13 cellular contexts compared by ENCODE assay signal in the genomic region with DNA sequence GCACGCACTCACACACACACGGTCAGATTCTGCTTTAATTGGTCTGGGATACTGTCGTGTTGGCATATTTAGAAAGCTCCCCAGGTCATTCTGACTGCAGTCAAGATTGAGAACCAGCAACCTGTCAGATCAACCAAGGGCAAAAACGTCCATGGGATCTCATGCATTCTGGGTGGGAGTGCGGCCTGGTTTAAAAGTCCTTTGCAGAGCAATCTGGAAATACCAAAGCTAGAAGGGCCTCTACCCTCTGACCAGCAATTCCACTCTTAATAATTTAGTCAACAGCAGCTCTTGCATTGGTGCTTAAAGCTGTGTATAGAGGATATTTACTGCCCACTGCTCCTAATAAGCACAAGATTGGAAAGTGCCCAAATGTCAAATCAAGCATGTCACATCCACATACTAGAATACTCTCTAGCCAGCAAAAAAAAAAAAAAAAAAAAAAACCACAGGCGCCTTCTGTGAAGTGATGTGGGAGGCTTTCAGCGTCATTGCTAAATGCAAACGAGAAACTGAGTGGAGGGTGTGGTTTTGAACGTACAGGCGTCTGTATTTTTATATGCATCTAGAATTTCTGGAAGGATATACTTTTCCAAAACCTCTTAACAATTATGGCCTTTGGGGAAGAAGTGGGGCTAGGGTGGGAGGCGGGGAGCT. TPM values are rescaled to one million over a fixed set of nuclear protein-coding genes. Genes with fewer than 3 reads are reported as not detected.
DNase-seq lines count a peak whose midpoint lies in the region; ATAC-seq and TF ChIP-seq lines count a peak whose summit lies in the region.
"Had no signal": no experiment of that assay in that cellular context is flagged by ENCODE, and none has a peak within 500 bp of the region (broad histone marks: within the 10 kb centered on the region; RNA-seq: fewer than 3 reads in every experiment).

No MANE protein-coding gene starts in this region.

- no peaks in the 10 kb centered on the region for H3K9me3 ChIP-seq in left lung
- H3K9me3 ChIP-seq: left ventricle myocardium inferior, prostate gland had no signal

- H3K4me1 Mint-ChIP-seq in activated CD4-positive, alpha-beta T cell treated with anti-CD3 and anti-CD28 coated beads for 36 hours: peaks cover 15% of the 10 kb centered on the region

- ATAC-seq in activated CD4-positive, alpha-beta T cell treated with anti-CD3 and anti-CD28 coated beads for 36 hours: peak; percentile 52
- ATAC-seq in left lung (no peak), left colon (no peak)

- peak overlapping the region; percentile 37 for H3K27ac Mint-ChIP-seq in activated CD4-positive, alpha-beta T cell treated with anti-CD3 and anti-CD28 coated beads for 36 hours
- H3K27ac Mint-ChIP-seq: WTC11 had no signal

- POLR2A ChIA-PET in activated CD4-positive, alpha-beta T cell treated with anti-CD3 and anti-CD28 coated beads for 36 hours (lab: Charles Lee): no interaction called here

- peaks cover 0 to 35% of the 10 kb centered on the region in 2 donors for H3K27me3 ChIP-seq in left lung

- H3K4me3 ChIP-seq in left lung: no peak overlapping the region

- no peaks in the 10 kb centered on the region for H3K36me3 ChIP-seq in left lung
- H3K36me3 ChIP-seq: left ventricle myocardium inferior, prostate gland had no signal

- TF ChIP-seq CTCF in left lung (IDR thresholded peaks at IDR 0.05): no peak

- H3K4me3 Mint-ChIP-seq in activated CD4-positive, alpha-beta T cell treated with anti-CD3 and anti-CD28 coated beads for 36 hours: no peak overlapping the region

- intact Hi-C loops in activated CD4-positive, alpha-beta T cell treated with anti-CD3 and anti-CD28 coated beads for 36 hours (cut with DNase I, micrococcal nuclease): no loop called here
- intact Hi-C loops in left lung (cut with DNase I) (loop anchor here (5.0 to 10.0 kb wide), 2 partner anchors 102 to 105 kb away; no protein-coding TSS in a partner anchor), left colon (cut with DNase I, micrococcal nuclease) (loop anchor here (5.0 to 10.0 kb wide), 2 partner anchors 92 to 105 kb away; no protein-coding TSS in a partner anchor)

- H3K27ac ChIP-seq in left lung: no peak overlapping the region
- H3K27ac ChIP-seq: left ventricle myocardium inferior, prostate gland, RWPE1 had no signal

- CTCF ChIA-PET in activated CD4-positive, alpha-beta T cell treated with anti-CD3 and anti-CD28 coated beads for 36 hours (lab: Charles Lee): interaction anchor here (0.6 to 4.2 kb wide), 22 partner anchors 9 to 1662 kb away, joined by 3 to 39 read pairs (median 4); no protein-coding TSS in a partner anchor

- peaks cover 20% of the 10 kb centered on the region for H3K27me3 Mint-ChIP-seq in activated CD4-positive, alpha-beta T cell treated with anti-CD3 and anti-CD28 coated beads for 36 hours

- DNase-seq in activated CD4-positive, alpha-beta T cell treated with anti-CD3 and anti-CD28 coated beads for 36 hours: no peak
- DNase-seq in activated CD4-positive, alpha-beta T cell treated with anti-CD3 and anti-CD28 coated beads for 48 hours: no peak
- DNase-seq in MV-4-11 (lab: John Stamatoyannopoulos, UW): peak; percentile 19
- DNase-seq in astrocyte of the hippocampus (ENCODE audit: low read depth, low spot score): peak; percentile 44
- peak; percentile 55 for DNase-seq in renal cortical epithelial cell (ENCODE audit: low read depth)
- DNase-seq in middle frontal gyrus (ENCODE audit: extremely low spot score, low spot score): no peak
- DNase-seq in left lung: no peak
- no peak for DNase-seq in left colon
- DNase-seq: NK-92 treated with Interleukin-12 subunit alpha and Interleukin-12 subunit beta, amount 100 ng/mL, for 24 hours had no signal

- H3K36me3 Mint-ChIP-seq in activated CD4-positive, alpha-beta T cell treated with anti-CD3 and anti-CD28 coated beads for 36 hours (ENCODE audit: low read depth): no peaks in the 10 kb centered on the region
- H3K36me3 Mint-ChIP-seq: WTC11 had no signal

- H3K9me3 Mint-ChIP-seq in activated CD4-positive, alpha-beta T cell treated with anti-CD3 and anti-CD28 coated beads for 36 hours (ENCODE audit: low read depth): no peaks in the 10 kb centered on the region
- H3K9me3 Mint-ChIP-seq: WTC11 had no signal

- peaks cover 4 to 5% of the 10 kb centered on the region in 2 donors for H3K4me1 ChIP-seq in left lung
- H3K4me1 ChIP-seq: prostate gland had no signal

RNA-seq across cellular contexts. Expression of a gene that starts 44.8 kb away (rescaled TPM):
- total RNA-seq in activated CD4-positive, alpha-beta T cell treated with anti-CD3 and anti-CD28 coated beads for 36 hours: under 1 TPM; 0.41 to 0.74 TPM
- total RNA-seq in renal cortical epithelial cell: 24.7 and 79.5 TPM in 2 replicates
- total RNA-seq in left lung: 1 to 10 TPM; 9.1 to 9.9 TPM
- 1 to 10 TPM; 6.6 to 7.2 TPM for total RNA-seq in left colon

Comparison
In these comparisons a context has a peak if more than half of its experiments do, and no peak if none do; other contexts are left out.
1. DNase-seq: peak in MV-4-11 (single experiment), astrocyte of the hippocampus (single experiment) and renal cortical epithelial cell (single experiment); none in activated CD4-positive, alpha-beta T cell treated with anti-CD3 and anti-CD28 coated beads for 36 hours (single experiment), activated CD4-positive, alpha-beta T cell treated with anti-CD3 and anti-CD28 coated beads for 48 hours (single experiment), middle frontal gyrus (single experiment), left lung (0 of 2) and left colon (0 of 2).
2. RNA of a gene that starts 44.8 kb away (total RNA-seq): 24.7 to 79.5 TPM in renal cortical epithelial cell, 9.1 to 9.9 TPM in left lung and 6.6 to 7.2 TPM in left colon; 0.41 to 0.74 TPM in activated CD4-positive, alpha-beta T cell treated with anti-CD3 and anti-CD28 coated beads for 36 hours; every median in the first group is over 4 times any median in the second.
3. intact Hi-C loops: an anchor here in left lung (5.0 to 10.0 kb wide) and left colon (5.0 to 10.0 kb wide); none called in activated CD4-positive, alpha-beta T cell treated with anti-CD3 and anti-CD28 coated beads for 36 hours.